In genomic region chr18:51425889-51426288, GRCh38 we compare ENCODE assay signal across 12 cellular contexts.
DNase-seq lines count a peak whose midpoint lies in the region; ATAC-seq lines count a peak whose summit lies in the region.
"Had no signal": no experiment of that assay in that cellular context is flagged by ENCODE, and none has a peak within 500 bp of the region (broad histone marks: within the 10 kb centered on the region; RNA-seq: fewer than 3 reads in every experiment).

No MANE protein-coding gene starts in this region.

- H2BK120ac ChIP-seq in mesendoderm (ENCODE audit: low read depth, low read length): peak overlapping the region; percentile 62

- peaks cover 8% of the 10 kb centered on the region for H3K4me1 ChIP-seq in mesendoderm (ENCODE audit: control insufficient read depth, low read depth, low read length)

- no peak overlapping the region for H3K4me3 ChIP-seq in mesendoderm (ENCODE audit: low read length)
- H3K4me3 ChIP-seq: skin epidermis had no signal

- no peak overlapping the region for H3K23ac ChIP-seq in mesendoderm (ENCODE audit: low read length)

- no peak overlapping the region for H4K5ac ChIP-seq in mesendoderm (ENCODE audit: low read length)

- H3K27ac Mint-ChIP-seq in T-helper 2 cell treated with Interferon-gamma antibody and Interleukin-4, amounts not matched to agents 5 μg/mL and 100 μg/mL, for 36 hours: peak overlapping the region; percentile 43
- H3K27ac Mint-ChIP-seq: naive thymus-derived CD8-positive, alpha-beta T cell had no signal

- H2BK15ac ChIP-seq in mesendoderm (replicated peaks; ENCODE audit: low read depth): no peak overlapping the region

- no peak overlapping the region for H4K8ac ChIP-seq in mesendoderm (ENCODE audit: low read depth, low read length)

- no peak overlapping the region for H2AK5ac ChIP-seq in mesendoderm (ENCODE audit: low read length)

- WGBS in mesendoderm (ENCODE audit: extremely low coverage, insufficient coverage, low lambda C conversion rate): no CpG with 5 or more reads among the region's 3 CpGs

- peak overlapping the region; percentile 70 for H3K18ac ChIP-seq in mesendoderm (ENCODE audit: low read length)

- no peak overlapping the region for H3K9ac ChIP-seq in mesendoderm (ENCODE audit: low read length)

- ATAC-seq in GM21515 (IDR thresholded peaks at IDR 0.05; ENCODE audit: unreplicated experiment) (peak; percentile 57), HG03432 (IDR thresholded peaks at IDR 0.05; ENCODE audit: unreplicated experiment) (peak; percentile 68)
- ATAC-seq: naive thymus-derived CD8-positive, alpha-beta T cell had no signal

- H3K79me1 ChIP-seq in mesendoderm (ENCODE audit: low read length): no peaks in the 10 kb centered on the region

- no peaks in the 10 kb centered on the region for H3K27me3 ChIP-seq in mesendoderm (ENCODE audit: insufficient read depth, low read length, poor library complexity)

- H3K4me3 Mint-ChIP-seq in T-helper 2 cell treated with Interferon-gamma antibody and Interleukin-4, amounts not matched to agents 5 μg/mL and 100 μg/mL, for 36 hours: no peak overlapping the region
- H3K4me3 Mint-ChIP-seq: naive thymus-derived CD8-positive, alpha-beta T cell had no signal

- H3K79me2 ChIP-seq in mesendoderm (ENCODE audit: control insufficient read depth, insufficient read depth, low read length): no peaks in the 10 kb centered on the region

- H3K36me3 ChIP-seq in mesendoderm (ENCODE audit: control insufficient read depth, insufficient read depth, low read length): no peaks in the 10 kb centered on the region

- no peak overlapping the region for H3K4ac ChIP-seq in mesendoderm (ENCODE audit: low read depth, low read length)

- peaks cover 7% of the 10 kb centered on the region for H3K4me1 Mint-ChIP-seq in T-helper 2 cell treated with Interferon-gamma antibody and Interleukin-4, amounts not matched to agents 5 μg/mL and 100 μg/mL, for 36 hours (ENCODE audit: low read depth)

- no peak overlapping the region for H3K56ac ChIP-seq in mesendoderm (ENCODE audit: low read length)

- no peak overlapping the region for H3K4me2 ChIP-seq in mesendoderm (ENCODE audit: low read length)

- H3K27ac ChIP-seq in mesendoderm (ENCODE audit: low read depth, low read length): no peak overlapping the region
- H3K27ac ChIP-seq: skin epidermis had no signal

- no peaks in the 10 kb centered on the region for H3K36me3 Mint-ChIP-seq in T-helper 2 cell treated with Interferon-gamma antibody and Interleukin-4, amounts not matched to agents 5 μg/mL and 100 μg/mL, for 36 hours (ENCODE audit: low read depth)
- H3K36me3 Mint-ChIP-seq: naive thymus-derived CD8-positive, alpha-beta T cell had no signal

- no peak for DNase-seq in T-helper 2 cell treated with Interferon-gamma antibody and Interleukin-4, amounts not matched to agents 5 μg/mL and 100 μg/mL, for 36 hours (ENCODE audit: low spot score)
- DNase-seq in T-helper 2 cell (no peak), mesendoderm (peak; percentile 60), NCI-H1092 (lab: John Stamatoyannopoulos, UW) (no peak), DMS79 treated with DMSO at 0.1 percent for 48 hours (lab: John Stamatoyannopoulos, UW) (no peak), Kasumi-1 (lab: John Stamatoyannopoulos, UW) (no peak)
- DNase-seq: DMS79; naive thymus-derived CD8-positive, alpha-beta T cell; NCI-H345 had no signal

- H3K9me3 Mint-ChIP-seq in T-helper 2 cell treated with Interferon-gamma antibody and Interleukin-4, amounts not matched to agents 5 μg/mL and 100 μg/mL, for 36 hours: no peaks in the 10 kb centered on the region

- H3K27me3 Mint-ChIP-seq in T-helper 2 cell treated with Interferon-gamma antibody and Interleukin-4, amounts not matched to agents 5 μg/mL and 100 μg/mL, for 36 hours (ENCODE audit: low read depth): no peaks in the 10 kb centered on the region

- H2BK5ac ChIP-seq in mesendoderm (ENCODE audit: low read length): no peak overlapping the region
